5 cellular contexts compared by ENCODE assay signal in the genomic region with DNA sequence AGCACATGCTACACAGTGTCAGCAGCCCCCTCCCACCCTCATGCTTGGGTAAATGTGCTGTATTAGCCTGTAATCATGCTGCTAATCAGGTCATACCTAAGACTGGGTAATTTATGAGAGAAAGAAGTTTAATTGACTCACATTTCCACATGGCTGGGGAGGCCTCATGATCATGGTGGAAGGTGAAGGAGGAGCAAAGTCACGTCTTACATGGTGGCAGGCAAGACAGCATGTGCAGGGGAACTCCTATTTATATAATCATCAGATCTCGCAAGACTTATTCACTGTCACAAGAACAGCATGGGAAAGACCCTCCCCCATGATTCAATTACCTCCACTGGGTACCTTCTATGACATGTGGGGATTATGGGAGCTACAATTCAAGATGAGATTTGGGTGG. TPM values are rescaled to one million over a fixed set of nuclear protein-coding genes. Genes with fewer than 3 reads are reported as not detected.
"Had no signal": no experiment of that assay in that cellular context is flagged by ENCODE, and none has a peak within 500 bp of the region (broad histone marks: within the 10 kb centered on the region; RNA-seq: fewer than 3 reads in every experiment).

No MANE protein-coding gene starts in this region.

RNA-seq across cellular contexts. Expression of a gene that starts 44.0 kb away (rescaled TPM):
- total RNA-seq: lower lobe of right lung, lung microvascular endothelial cell, mesenteric fat pad, mononuclear cell had no signal
- polyA plus RNA-seq: immature natural killer cell had no signal
